Comparison of ENCODE assay signal across 8 cellular contexts in the genomic region with DNA sequence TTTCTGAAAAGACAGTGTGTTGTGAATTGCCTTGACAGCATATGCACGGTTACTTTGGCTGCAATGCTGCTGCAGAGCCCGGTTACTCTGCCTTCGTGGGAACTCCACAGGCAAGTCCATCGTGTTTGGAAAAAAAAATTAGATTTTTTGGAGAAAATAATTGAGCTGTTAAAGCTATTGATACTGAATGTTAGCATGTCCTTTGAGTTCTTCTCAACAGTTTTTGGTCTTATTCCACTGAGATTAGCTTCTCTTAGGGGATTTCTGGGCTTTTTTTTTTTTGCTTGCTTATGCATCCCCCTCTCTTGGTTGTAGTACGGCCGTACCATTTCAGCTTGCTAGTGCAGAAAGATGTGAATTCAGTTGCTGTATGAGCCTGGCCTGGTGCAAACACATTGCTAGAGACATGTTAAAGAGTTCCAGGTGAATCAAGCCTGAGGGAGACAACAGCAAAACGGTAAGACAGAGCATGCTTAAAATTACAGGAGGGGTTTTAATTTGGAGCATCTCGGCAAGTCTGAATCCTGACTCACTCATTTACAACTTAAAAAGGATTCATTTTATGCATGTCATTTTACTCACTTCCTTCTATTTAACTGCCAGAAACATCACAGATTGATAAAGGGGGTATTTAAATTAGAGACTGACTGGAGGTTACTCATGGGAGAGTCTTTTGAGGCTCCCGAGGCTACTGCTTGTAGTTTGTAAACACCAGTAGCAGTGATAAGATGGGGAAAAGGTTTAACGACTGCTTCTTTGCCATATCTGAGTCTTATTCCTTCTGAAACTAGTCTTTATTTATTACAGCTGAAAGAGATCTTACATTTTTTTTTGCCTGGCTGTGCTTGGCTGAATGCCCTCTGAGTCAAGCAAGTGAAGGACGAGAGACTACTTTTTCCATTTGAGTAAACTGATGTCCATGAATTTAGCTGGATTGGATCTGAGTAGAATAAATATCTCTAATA.
DNase-seq lines count a peak whose midpoint lies in the region; ATAC-seq and TF ChIP-seq lines count a peak whose summit lies in the region.

No MANE protein-coding gene starts in this region.

- H3K4me3 Mint-ChIP-seq in activated CD8-positive, alpha-beta T cell treated with anti-CD3 and anti-CD28 coated beads for 36 hours = no peak overlapping the region
- no peak overlapping the region for H3K4me3 Mint-ChIP-seq in activated CD8-positive, alpha-beta T cell treated with anti-CD3 and anti-CD28 coated beads, Interleukin-2, amount 10 ng/mL, durations not matched to agents 7 days and 5 days

- CTCF ChIA-PET in activated CD8-positive, alpha-beta T cell treated with anti-CD3 and anti-CD28 coated beads for 36 hours (lab: Charles Lee) = interaction anchor here (0.7 to 1.5 kb wide), 2 partner anchors 59 to 325 kb away, joined by 3 read pairs; no protein-coding TSS in a partner anchor
- CTCF ChIA-PET in activated CD8-positive, alpha-beta T cell treated with anti-CD3 and anti-CD28 coated beads, Interleukin-2, amount 10 ng/mL, durations not matched to agents 7 days and 5 days (lab: Charles Lee) = no interaction called here

- ATAC-seq in GM18868 (IDR thresholded peaks at IDR 0.05; ENCODE audit: unreplicated experiment) = peak; percentile 59
- ATAC-seq in HG02852 (IDR thresholded peaks at IDR 0.05; ENCODE audit: unreplicated experiment) = peak; percentile 44
- no peak for ATAC-seq in activated CD8-positive, alpha-beta T cell treated with anti-CD3 and anti-CD28 coated beads for 36 hours
- no peak for ATAC-seq in activated CD8-positive, alpha-beta T cell treated with anti-CD3 and anti-CD28 coated beads, Interleukin-2, amount 10 ng/mL, durations not matched to agents 7 days and 5 days

- H3K27me3 Mint-ChIP-seq in activated CD8-positive, alpha-beta T cell treated with anti-CD3 and anti-CD28 coated beads for 36 hours = no peaks in the 10 kb centered on the region
- no peaks in the 10 kb centered on the region for H3K27me3 Mint-ChIP-seq in activated CD8-positive, alpha-beta T cell treated with anti-CD3 and anti-CD28 coated beads, Interleukin-2, amount 10 ng/mL, durations not matched to agents 7 days and 5 days (ENCODE audit: low read depth)

- DNase-seq in inferior parietal cortex (ENCODE audit: extremely low spot score) (peak; percentile 67), NCI-H510A treated with DMSO at 0.1 percent for 48 hours (lab: John Stamatoyannopoulos, UW) (no peak), KG1 (lab: John Stamatoyannopoulos, UW) (no peak)
- no peak for DNase-seq in activated CD8-positive, alpha-beta T cell treated with anti-CD3 and anti-CD28 coated beads for 36 hours
- no peak for DNase-seq in activated CD8-positive, alpha-beta T cell treated with anti-CD3 and anti-CD28 coated beads, Interleukin-2, amount 10 ng/mL, durations not matched to agents 7 days and 5 days

- peak; percentile 61 for TF ChIP-seq POLR2A in Raji (IDR thresholded peaks at IDR 0.05; ENCODE audit: insufficient read depth, low read depth, low read length)

- H3K4me1 Mint-ChIP-seq in activated CD8-positive, alpha-beta T cell treated with anti-CD3 and anti-CD28 coated beads for 36 hours (ENCODE audit: low read depth) = no peaks in the 10 kb centered on the region
- no peaks in the 10 kb centered on the region for H3K4me1 Mint-ChIP-seq in activated CD8-positive, alpha-beta T cell treated with anti-CD3 and anti-CD28 coated beads, Interleukin-2, amount 10 ng/mL, durations not matched to agents 7 days and 5 days (ENCODE audit: low read depth)

- intact Hi-C loops in activated CD8-positive, alpha-beta T cell treated with anti-CD3 and anti-CD28 coated beads for 36 hours (cut with micrococcal nuclease) = no loop called here

- TF ChIP-seq CTCF in activated CD8-positive, alpha-beta T cell treated with anti-CD3 and anti-CD28 coated beads for 36 hours (IDR thresholded peaks at IDR 0.05) = no peak

- POLR2A ChIA-PET in activated CD8-positive, alpha-beta T cell treated with anti-CD3 and anti-CD28 coated beads for 36 hours (lab: Charles Lee) = no interaction called here
- POLR2A ChIA-PET in activated CD8-positive, alpha-beta T cell treated with anti-CD3 and anti-CD28 coated beads, Interleukin-2, amount 10 ng/mL, durations not matched to agents 7 days and 5 days (lab: Charles Lee) = no interaction called here

- H3K9me3 Mint-ChIP-seq in activated CD8-positive, alpha-beta T cell treated with anti-CD3 and anti-CD28 coated beads for 36 hours = no peaks in the 10 kb centered on the region
- no peaks in the 10 kb centered on the region for H3K9me3 Mint-ChIP-seq in activated CD8-positive, alpha-beta T cell treated with anti-CD3 and anti-CD28 coated beads, Interleukin-2, amount 10 ng/mL, durations not matched to agents 7 days and 5 days (ENCODE audit: insufficient read depth)

- no peaks in the 10 kb centered on the region for H3K36me3 Mint-ChIP-seq in activated CD8-positive, alpha-beta T cell treated with anti-CD3 and anti-CD28 coated beads for 36 hours (ENCODE audit: low read depth)
- H3K36me3 Mint-ChIP-seq in activated CD8-positive, alpha-beta T cell treated with anti-CD3 and anti-CD28 coated beads, Interleukin-2, amount 10 ng/mL, durations not matched to agents 7 days and 5 days (ENCODE audit: low read depth) = no peaks in the 10 kb centered on the region

- H3K27ac Mint-ChIP-seq in activated CD8-positive, alpha-beta T cell treated with anti-CD3 and anti-CD28 coated beads for 36 hours = no peak overlapping the region
- no peak overlapping the region for H3K27ac Mint-ChIP-seq in activated CD8-positive, alpha-beta T cell treated with anti-CD3 and anti-CD28 coated beads, Interleukin-2, amount 10 ng/mL, durations not matched to agents 7 days and 5 days

Comparison
In these comparisons a context has a peak if more than half of its experiments do, and no peak if none do; other contexts are left out.
1. ATAC-seq: peak in GM18868 (single experiment) and HG02852 (single experiment); none in activated CD8-positive, alpha-beta T cell treated with anti-CD3 and anti-CD28 coated beads for 36 hours (single experiment) and activated CD8-positive, alpha-beta T cell treated with anti-CD3 and anti-CD28 coated beads, Interleukin-2, amount 10 ng/mL, durations not matched to agents 7 days and 5 days (single experiment).